In genomic region chr4:26319467-26320158, GRCh38 we compare ENCODE assay signal across 8 cellular contexts. TPM values are rescaled to one million over a fixed set of nuclear protein-coding genes. Genes with fewer than 3 reads are reported as not detected.
A peak's percentile ranks its signal among the peaks of the same experiment; 100 is the strongest.
DNase-seq lines count a peak whose midpoint lies in the region; ATAC-seq and TF ChIP-seq lines count a peak whose summit lies in the region.

No MANE protein-coding gene starts in this region.

- peak; percentile 83 for DNase-seq in DMS79 (lab: John Stamatoyannopoulos, UW)
- DNase-seq in Jurkat, Clone E6-1 (ENCODE audit: low read depth, low spot score), result peak; percentile 99
- DNase-seq in PC-3, result peak; percentile 98
- peak; percentile 94 for DNase-seq in activated T-cell treated with anti-CD3 and anti-CD28 coated beads, Interleukin-2, amount 50 U/mL, for 4 hours
- DNase-seq in stimulated activated CD8-positive, alpha-beta memory T cell treated with anti-CD3 and anti-CD28 coated beads, Interleukin-4, amount 100 ng/mL, for 48 hours, result peak; percentile 98

- peaks cover 22% of the 10 kb centered on the region for H3K9me3 Mint-ChIP-seq in activated T-cell treated with anti-CD3 and anti-CD28 coated beads, Interleukin-2, amount 50 U/mL, for 4 hours

- peaks cover 34% of the 10 kb centered on the region for H3K79me2 ChIP-seq in PC-3 (ENCODE audit: low read length)

- peak overlapping the region; percentile 96 for H3K4me3 Mint-ChIP-seq in activated T-cell treated with anti-CD3 and anti-CD28 coated beads, Interleukin-2, amount 50 U/mL, for 4 hours

- H3K9ac ChIP-seq in PC-3 (ENCODE audit: low read length) (peak overlapping the region; percentile 89), mucosa of stomach (ENCODE audit: low read length) (peak overlapping the region; percentile 95)

- H3K4me3 ChIP-seq in Jurkat, Clone E6-1 (ENCODE audit: low read length), result peak overlapping the region; percentile 90
- H3K4me3 ChIP-seq in PC-3 (ENCODE audit: low read length), result peak overlapping the region; percentile 78
- H3K4me3 ChIP-seq in esophagus (ENCODE audit: low read depth in 1 of 2, low read length in 2 of 2), result peak overlapping the region; percentile 71 to 93
- H3K4me3 ChIP-seq in mucosa of stomach (ENCODE audit: low read length), result peak overlapping the region; percentile 99

- peak overlapping the region; percentile 92 for H3K27ac ChIP-seq in PC-3 (ENCODE audit: low read length)
- H3K27ac ChIP-seq in esophagus (ENCODE audit: low read depth in 2 of 2, low read length in 1 of 2), result peak overlapping the region; percentile 96 to 99

- peaks cover 30% of the 10 kb centered on the region for H3K4me1 Mint-ChIP-seq in activated T-cell treated with anti-CD3 and anti-CD28 coated beads, Interleukin-2, amount 50 U/mL, for 4 hours (ENCODE audit: low read depth)

- BruUV-seq in PC-3 (replicated peaks; lab: Mats Ljungman, UMichigan), result no TSS peak

- peak overlapping the region; percentile 65 for H2AFZ ChIP-seq in PC-3 (ENCODE audit: low read length)

- H3K36me3 ChIP-seq in PC-3 (ENCODE audit: low read depth, low read length) (no peaks in the 10 kb centered on the region; the same call in 1 of the 2 replicates), esophagus (ENCODE audit: control insufficient read depth in 2 of 2, insufficient read depth in 2 of 2, low read length in 1 of 2) (no peaks in the 10 kb centered on the region), mucosa of stomach (ENCODE audit: control insufficient read depth, insufficient read depth, low read length) (no peaks in the 10 kb centered on the region)

- peaks cover 25% of the 10 kb centered on the region for H4K20me1 ChIP-seq in PC-3 (ENCODE audit: low read length)

- peaks cover 12% of the 10 kb centered on the region for H3K4me1 ChIP-seq in PC-3 (ENCODE audit: insufficient read depth, low read length)
- peaks cover 0 to 3% of the 10 kb centered on the region in 2 donors for H3K4me1 ChIP-seq in esophagus (ENCODE audit: control insufficient read depth in 2 of 2, insufficient read depth in 2 of 2, low read length in 1 of 2)
- H3K4me1 ChIP-seq in mucosa of stomach (ENCODE audit: control insufficient read depth, insufficient read depth, low read length), result no peaks in the 10 kb centered on the region

- H3K36me3 Mint-ChIP-seq in activated T-cell treated with anti-CD3 and anti-CD28 coated beads, Interleukin-2, amount 50 U/mL, for 4 hours (ENCODE audit: insufficient read depth), result peaks cover 14% of the 10 kb centered on the region

- H3K4me2 ChIP-seq in PC-3 (ENCODE audit: low read length), result peak overlapping the region; percentile 90

- H3K9me3 ChIP-seq in PC-3 (ENCODE audit: low read length), result no peaks in the 10 kb centered on the region
- H3K9me3 ChIP-seq in esophagus (ENCODE audit: control insufficient read depth in 2 of 2, insufficient read depth in 1 of 2, low read depth in 1 of 2, low read length in 1 of 2), result peaks cover 0 to 3% of the 10 kb centered on the region in 2 donors
- H3K9me3 ChIP-seq in mucosa of stomach (ENCODE audit: control insufficient read depth, low read length), result no peaks in the 10 kb centered on the region

- CTCF ChIA-PET in PC-3 (lab: Charles Lee), result interaction anchor here (0.6 to 0.7 kb wide), 2 partner anchors 82 to 122 kb away, joined by 6 to 15 read pairs; no protein-coding TSS in a partner anchor

- H3F3A ChIP-seq in PC-3 (ENCODE audit: low read length, unreplicated experiment), result no peaks in the 10 kb centered on the region

- no peaks in the 10 kb centered on the region for H3K27me3 Mint-ChIP-seq in activated T-cell treated with anti-CD3 and anti-CD28 coated beads, Interleukin-2, amount 50 U/mL, for 4 hours (ENCODE audit: low read depth)

- intact Hi-C loops in PC-3 (cut with micrococcal nuclease), result loop anchor here (1.0 to 5.0 kb wide), 6 partner anchors 81 to 257 kb away; no protein-coding TSS in a partner anchor

- H3K27me3 ChIP-seq in PC-3 (ENCODE audit: low read length) (no peaks in the 10 kb centered on the region), esophagus (ENCODE audit: control insufficient read depth in 1 of 2, insufficient read depth in 2 of 2, low read length in 2 of 2) (no peaks in the 10 kb centered on the region), mucosa of stomach (ENCODE audit: control insufficient read depth, insufficient read depth, low read length) (no peaks in the 10 kb centered on the region)

- POLR2A ChIA-PET in PC-3 (lab: Charles Lee; ENCODE audit: unreplicated experiment), result interaction anchor here (0.5 to 1.2 kb wide), 5 partner anchors 81 to 505 kb away, joined by 3 to 13 read pairs (median 4); no protein-coding TSS in a partner anchor

- ATAC-seq in GM21717 (IDR thresholded peaks at IDR 0.05; ENCODE audit: unreplicated experiment) (peak; percentile 71), PC-3 (peak; percentile 71)
- peak; percentile 68 to 74 for ATAC-seq in activated T-cell treated with anti-CD3 and anti-CD28 coated beads, Interleukin-2, amount 50 U/mL, for 4 hours

- H3K9me2 ChIP-seq in PC-3 (replicated peaks; ENCODE audit: low read length), result no peaks in the 10 kb centered on the region

- WGBS in esophagus, 2 donors, result 0% methylated on average over 60 of the region's 60 CpGs

- no peak for TF ChIP-seq CTCF in PC-3 (conservative IDR thresholded peaks at IDR 0.05; ENCODE audit: low read depth, low read length)

RNA-seq across cellular contexts. Expression of gene RBPJ, which starts 1.2 kb away (rescaled TPM):
- polyA plus RNA-seq in Jurkat, Clone E6-1 (2012; ENCODE audit: insufficient read depth, insufficient read length), result 27.6 TPM
- 31.5 and 39.1 TPM in 2 replicates for total RNA-seq in PC-3 (2014; rRNA removed)
- 100 to 1,000 TPM; 164 to 194 (median 182) TPM for total RNA-seq in activated T-cell treated with anti-CD3 and anti-CD28 coated beads, Interleukin-2, amount 50 U/mL, for 4 hours
- 10 to 100 TPM; 11.8 to 25.9 TPM for polyA plus RNA-seq in esophagus

Comparison
In these comparisons a context has a peak if more than half of its experiments do, and no peak if none do; other contexts are left out.
1. Peak in every context shown above with its lines: DNase-seq, ATAC-seq, H3K4me3 ChIP-seq and H3K27ac ChIP-seq.